9 cellular contexts compared by ENCODE assay signal in genomic region chr2:174607989-174608865, GRCh38.
A peak's percentile ranks its signal among the peaks of the same experiment; 100 is the strongest.
DNase-seq lines count a peak whose midpoint lies in the region; ATAC-seq lines count a peak whose summit lies in the region.
"Had no signal": no experiment of that assay in that cellular context is flagged by ENCODE, and none has a peak within 500 bp of the region (broad histone marks: within the 10 kb centered on the region; RNA-seq: fewer than 3 reads in every experiment).

No MANE protein-coding gene starts in this region.

- H3K27ac Mint-ChIP-seq in T-helper 2 cell treated with Interferon-gamma antibody and Interleukin-4, amounts not matched to agents 5 μg/mL and 100 μg/mL, for 36 hours: peak overlapping the region; percentile 85
- H3K27ac Mint-ChIP-seq: nephron had no signal

- ATAC-seq in HG02938 (IDR thresholded peaks at IDR 0.05; ENCODE audit: unreplicated experiment): peak; percentile 77
- peak; percentile 80 for ATAC-seq in stimulated activated naive CD8-positive, alpha-beta T cell treated with anti-CD3 and anti-CD28 coated beads, Interleukin-15, Interleukin-2, amounts not matched to agents 100 U/mL and 50 U/mL, for 24 hours

- no peaks in the 10 kb centered on the region for H3K9me3 Mint-ChIP-seq in T-helper 2 cell treated with Interferon-gamma antibody and Interleukin-4, amounts not matched to agents 5 μg/mL and 100 μg/mL, for 36 hours
- H3K9me3 Mint-ChIP-seq: nephron had no signal

- in situ Hi-C loops in KBM-7 (cut with MboI; ENCODE audit: low pct_unique_long_range_greater_than_20kb, low sequenced_read_pairs): no loop called here

- H3K27me3 Mint-ChIP-seq in T-helper 2 cell treated with Interferon-gamma antibody and Interleukin-4, amounts not matched to agents 5 μg/mL and 100 μg/mL, for 36 hours (ENCODE audit: low read depth): no peaks in the 10 kb centered on the region

- peak; percentile 54 for DNase-seq in activated CD4-positive, alpha-beta T cell treated with anti-CD3 and anti-CD28 coated beads for 48 hours
- DNase-seq in activated CD4-positive, alpha-beta T cell treated with anti-CD3 and anti-CD28 coated beads for 1 hour: no peak
- DNase-seq in T-helper 2 cell treated with Interferon-gamma antibody and Interleukin-4, amounts not matched to agents 5 μg/mL and 100 μg/mL, for 36 hours (ENCODE audit: low spot score): peak; percentile 57
- DNase-seq in stimulated activated naive CD8-positive, alpha-beta T cell treated with anti-CD3 and anti-CD28 coated beads, Interleukin-15, Interleukin-2, amounts not matched to agents 100 U/mL and 50 U/mL, for 24 hours: no peak
- DNase-seq in KBM-7: no peak
- no peak for DNase-seq in amygdala (lab: John Stamatoyannopoulos, UW)
- no peak for DNase-seq in NCI-H1417 treated with DMSO at 0.1 percent for 48 hours (lab: John Stamatoyannopoulos, UW)

- H3K4me3 Mint-ChIP-seq in T-helper 2 cell treated with Interferon-gamma antibody and Interleukin-4, amounts not matched to agents 5 μg/mL and 100 μg/mL, for 36 hours: peak overlapping the region; percentile 53
- H3K4me3 Mint-ChIP-seq: nephron had no signal

- H3K4me1 Mint-ChIP-seq in T-helper 2 cell treated with Interferon-gamma antibody and Interleukin-4, amounts not matched to agents 5 μg/mL and 100 μg/mL, for 36 hours (ENCODE audit: low read depth): peaks cover 74% of the 10 kb centered on the region

- H3K36me3 Mint-ChIP-seq in T-helper 2 cell treated with Interferon-gamma antibody and Interleukin-4, amounts not matched to agents 5 μg/mL and 100 μg/mL, for 36 hours (ENCODE audit: low read depth): peaks cover 52% of the 10 kb centered on the region

Comparison
In these comparisons a context has a peak if more than half of its experiments do, and no peak if none do; other contexts are left out.
1. DNase-seq: peak in activated CD4-positive, alpha-beta T cell treated with anti-CD3 and anti-CD28 coated beads for 48 hours (single experiment) and T-helper 2 cell treated with Interferon-gamma antibody and Interleukin-4, amounts not matched to agents 5 μg/mL and 100 μg/mL, for 36 hours (single experiment); none in activated CD4-positive, alpha-beta T cell treated with anti-CD3 and anti-CD28 coated beads for 1 hour (single experiment), stimulated activated naive CD8-positive, alpha-beta T cell treated with anti-CD3 and anti-CD28 coated beads, Interleukin-15, Interleukin-2, amounts not matched to agents 100 U/mL and 50 U/mL, for 24 hours (single experiment), KBM-7 (single experiment), amygdala (0 of 56) and NCI-H1417 treated with DMSO at 0.1 percent for 48 hours (single experiment).